In genomic region chr12:122527478-122527944, GRCh38 we compare ENCODE assay signal across 8 cellular contexts. TPM values are rescaled to one million over a fixed set of nuclear protein-coding genes. Genes with fewer than 3 reads are reported as not detected.
DNase-seq lines count a peak whose midpoint lies in the region; ATAC-seq, FAIRE-seq and TF ChIP-seq lines count a peak whose summit lies in the region.

No MANE protein-coding gene starts in this region.

- H3K4me1 ChIP-seq in CD4-positive, CD25-positive, alpha-beta regulatory T cell (ENCODE audit: control insufficient read depth, insufficient read depth, low read length, poor library complexity, severe bottlenecking) = peaks cover 42% of the 10 kb centered on the region
- H3K4me1 ChIP-seq in pancreas = peaks cover 22 to 33% (median 29%) of the 10 kb centered on the region in 3 donors

- no peak overlapping the region for H3K4me3 Mint-ChIP-seq in CD4-positive, CD25-positive, alpha-beta regulatory T cell

- H3K4me1 Mint-ChIP-seq in CD4-positive, CD25-positive, alpha-beta regulatory T cell = peaks cover 11 to 29% (median 22%) of the 10 kb centered on the region in 4 donors

- no peaks in the 10 kb centered on the region for H3K9me3 Mint-ChIP-seq in CD4-positive, CD25-positive, alpha-beta regulatory T cell

- H3K36me3 ChIP-seq in CD4-positive, CD25-positive, alpha-beta regulatory T cell (ENCODE audit: control insufficient read depth, insufficient read depth, low read length) = peaks cover 15% of the 10 kb centered on the region
- no peaks in the 10 kb centered on the region for H3K36me3 ChIP-seq in pancreas

- peak overlapping the region; percentile 99 for H3K27ac ChIP-seq in CD4-positive, CD25-positive, alpha-beta regulatory T cell (ENCODE audit: insufficient read depth, low read length, poor library complexity, severe bottlenecking)
- H3K27ac ChIP-seq in pancreas = peak overlapping the region in 3 of 4 donors; percentile 17 to 99 (median 96)

- H3K27ac Mint-ChIP-seq in CD4-positive, CD25-positive, alpha-beta regulatory T cell = no peak overlapping the region

- WGBS in pancreas, 2 donors = 0% methylated on average over 21 of the region's 21 CpGs

- no peak for TF ChIP-seq CTCF in pancreas (IDR thresholded peaks at IDR 0.05)

- no peaks in the 10 kb centered on the region for H3K9me3 ChIP-seq in CD4-positive, CD25-positive, alpha-beta regulatory T cell (ENCODE audit: control insufficient read depth in 2 of 2, low read length in 2 of 2)
- H3K9me3 ChIP-seq in pancreas = no peaks in the 10 kb centered on the region

- no peaks in the 10 kb centered on the region for H3K27me3 Mint-ChIP-seq in CD4-positive, CD25-positive, alpha-beta regulatory T cell

- ATAC-seq in CD4-positive, CD25-positive, alpha-beta regulatory T cell (ENCODE audit: low read depth in 2 of 2) = no peak
- ATAC-seq in HG03196 (IDR thresholded peaks at IDR 0.05; ENCODE audit: unreplicated experiment) (peak; percentile 1), esophagus mucosa (peak; percentile 15), pancreas (no peak), GM21825 (IDR thresholded peaks at IDR 0.05; ENCODE audit: unreplicated experiment) (no peak), GM21390 (IDR thresholded peaks at IDR 0.05; ENCODE audit: unreplicated experiment) (no peak)

- intact Hi-C loops in pancreas (cut with DNase I) = no loop called here

- peak overlapping the region; percentile 100 for H3K4me3 ChIP-seq in CD4-positive, CD25-positive, alpha-beta regulatory T cell (ENCODE audit: low read depth, low read length)
- peak overlapping the region; percentile 20 to 61 (median 42) for H3K4me3 ChIP-seq in pancreas

- DNase-seq in CD4-positive, CD25-positive, alpha-beta regulatory T cell = peak in 2 of 3 donors; percentile 32 to 70
- DNase-seq in T-helper 1 cell (peak in 3 of 5 donors; percentile 10 to 64 (median 34)), pancreas (peak in 1 of 6 donors; percentile 21), ureter (ENCODE audit: low spot score) (no peak)

- peaks cover 14% of the 10 kb centered on the region for H3K36me3 Mint-ChIP-seq in CD4-positive, CD25-positive, alpha-beta regulatory T cell

- no peaks in the 10 kb centered on the region for H3K27me3 ChIP-seq in CD4-positive, CD25-positive, alpha-beta regulatory T cell (ENCODE audit: control insufficient read depth, insufficient read depth, low read length)
- no peaks in the 10 kb centered on the region for H3K27me3 ChIP-seq in pancreas

- no peak for FAIRE-seq in pancreas (lab: Jason Lieb, UNC)

RNA-seq across cellular contexts. Expression of gene KNTC1, which starts 0.5 kb away (rescaled TPM):
- total RNA-seq in CD4-positive, CD25-positive, alpha-beta regulatory T cell = 27.8 TPM
- 1 to 10 TPM; 2.1 to 8.0 (median 3.3) TPM for polyA plus RNA-seq in CD4-positive, CD25-positive, alpha-beta regulatory T cell
- 15.4 TPM for total RNA-seq in esophagus mucosa
- 1 to 10 TPM; 2.7 to 5.9 (median 4.2) TPM for total RNA-seq in pancreas
- 10 to 100 TPM in 1 of 2 donors, 1 to 10 TPM in 1; 6.6 to 10.2 TPM for polyA plus RNA-seq in pancreas
- 21.6 TPM for total RNA-seq in ureter

RNA-seq across cellular contexts. Expression of gene RSRC2, which starts 0.8 kb away (rescaled TPM):
- total RNA-seq in CD4-positive, CD25-positive, alpha-beta regulatory T cell = 293 TPM
- polyA plus RNA-seq in CD4-positive, CD25-positive, alpha-beta regulatory T cell = 10 to 100 TPM; 28.3 to 37.5 (median 32.2) TPM
- 31.7 TPM for total RNA-seq in esophagus mucosa
- 10 to 100 TPM; 17.1 to 37.3 (median 26.5) TPM for total RNA-seq in pancreas
- polyA plus RNA-seq in pancreas = 10 to 100 TPM; 38.2 to 70.6 TPM
- 72.5 TPM for total RNA-seq in ureter

RNA-seq across cellular contexts. Expression of gene ZCCHC8, which starts 26.8 kb away (rescaled TPM):
- 66.1 TPM for total RNA-seq in CD4-positive, CD25-positive, alpha-beta regulatory T cell
- 10 to 100 TPM; 11.8 to 17.4 (median 14.0) TPM for polyA plus RNA-seq in CD4-positive, CD25-positive, alpha-beta regulatory T cell
- 15.5 TPM for total RNA-seq in esophagus mucosa
- 10 to 100 TPM in 3 of 6 donors, 1 to 10 TPM in 3; 8.6 to 14.6 (median 10.0) TPM for total RNA-seq in pancreas
- 10 to 100 TPM; 17.8 to 23.7 TPM for polyA plus RNA-seq in pancreas
- total RNA-seq in ureter = 32.2 TPM

Comparison
In these comparisons a context has a peak if more than half of its experiments do, and no peak if none do; other contexts are left out.
1. ATAC-seq: peak in HG03196 (single experiment) and esophagus mucosa (single experiment); none in CD4-positive, CD25-positive, alpha-beta regulatory T cell (0 of 2), pancreas (0 of 4), GM21825 (single experiment) and GM21390 (single experiment).